In genomic region chr10:107085661-107086525, GRCh38 we compare ENCODE assay signal across 30 cellular contexts.
"Had no signal": no experiment of that assay in that cellular context is flagged by ENCODE, and none has a peak within 500 bp of the region (broad histone marks: within the 10 kb centered on the region; RNA-seq: fewer than 3 reads in every experiment).

No MANE protein-coding gene starts in this region.

- H3K9me3 Mint-ChIP-seq: activated naive CD8-positive, alpha-beta T cell treated with anti-CD3 and anti-CD28 coated beads for 36 hours had no signal

- H3K27me3 ChIP-seq: ascending aorta, breast epithelium, MG63, SJCRH30 had no signal

- H3K27ac ChIP-seq: ascending aorta, breast epithelium, SJCRH30, WERI-Rb-1 had no signal

- H3K4me3 Mint-ChIP-seq: activated CD4-positive, alpha-beta memory T cell treated with anti-CD3 and anti-CD28 coated beads, Interleukin-2, amount 10 ng/mL, durations not matched to agents 7 days and 5 days; activated CD8-positive, alpha-beta memory T cell treated with anti-CD3 and anti-CD28 coated beads, Interleukin-2, amount 10 ng/mL, durations not matched to agents 7 days and 5 days; activated naive CD8-positive, alpha-beta T cell treated with anti-CD3 and anti-CD28 coated beads for 36 hours had no signal

- H3K4me1 ChIP-seq: ascending aorta, breast epithelium had no signal

- H3K27ac Mint-ChIP-seq: activated CD4-positive, alpha-beta memory T cell treated with anti-CD3 and anti-CD28 coated beads, Interleukin-2, amount 10 ng/mL, durations not matched to agents 7 days and 5 days; activated CD8-positive, alpha-beta memory T cell treated with anti-CD3 and anti-CD28 coated beads, Interleukin-2, amount 10 ng/mL, durations not matched to agents 7 days and 5 days; activated naive CD8-positive, alpha-beta T cell treated with anti-CD3 and anti-CD28 coated beads for 36 hours had no signal

- H3K36me3 ChIP-seq: ascending aorta, breast epithelium, MG63, SJCRH30, WERI-Rb-1 had no signal

- DNase-seq: activated CD4-positive, alpha-beta memory T cell treated with anti-CD3 and anti-CD28 coated beads, Interleukin-2, amount 10 ng/mL, durations not matched to agents 7 days and 5 days; activated CD4-positive, alpha-beta T cell treated with anti-CD3 and anti-CD28 coated beads for 1 hour; activated CD4-positive, alpha-beta T cell treated with anti-CD3 and anti-CD28 coated beads for 48 hours; activated CD4-positive, CD25-positive, alpha-beta regulatory T cell; activated CD8-positive, alpha-beta memory T cell treated with anti-CD3 and anti-CD28 coated beads for 24 hours; activated CD8-positive, alpha-beta memory T cell treated with anti-CD3 and anti-CD28 coated beads, Interleukin-2, amount 10 ng/mL, durations not matched to agents 7 days and 5 days; activated CD8-positive, alpha-beta memory T cell treated with anti-CD3 and anti-CD28 coated beads, Interleukin-2, amount 50 U/mL, for 48 hours; activated effector memory CD4-positive, alpha-beta T cell treated with Interleukin-2 at 50 U/mL for 16 hours; activated naive CD4-positive, alpha-beta T cell; activated naive CD4-positive, alpha-beta T cell treated with anti-CD3 and anti-CD28 coated beads, Interleukin-2, amount 50 U/mL, for 16 hours; activated naive CD8-positive, alpha-beta T cell treated with anti-CD3 and anti-CD28 coated beads for 36 hours; activated T-cell treated with anti-CD3 and anti-CD28 coated beads, Interleukin-2, amount 50 U/mL, for 48 hours; amniotic stem cell; Kasumi-1; KG1; MG63; NCI-H1048; NCI-H1105 treated with DMSO at 0.1 percent for 48 hours; NCI-H1436; NCI-H1694; NCI-H1930; NCI-H2081 treated with DMSO at 0.1 percent for 48 hours; NCI-H345; NCI-H524 treated with DMSO at 0.1 percent for 48 hours; SHP77; SJCRH30; T1000; WERI-Rb-1 had no signal

- H3K4me3 ChIP-seq: ascending aorta, breast epithelium, MG63, SJCRH30 had no signal

- H3K27me3 Mint-ChIP-seq: activated CD4-positive, alpha-beta memory T cell treated with anti-CD3 and anti-CD28 coated beads, Interleukin-2, amount 10 ng/mL, durations not matched to agents 7 days and 5 days; activated CD8-positive, alpha-beta memory T cell treated with anti-CD3 and anti-CD28 coated beads, Interleukin-2, amount 10 ng/mL, durations not matched to agents 7 days and 5 days; activated naive CD8-positive, alpha-beta T cell treated with anti-CD3 and anti-CD28 coated beads for 36 hours had no signal

- H3K9me3 ChIP-seq: ascending aorta, breast epithelium, MG63, SJCRH30 had no signal

- H3K4me1 Mint-ChIP-seq: activated CD4-positive, alpha-beta memory T cell treated with anti-CD3 and anti-CD28 coated beads, Interleukin-2, amount 10 ng/mL, durations not matched to agents 7 days and 5 days; activated CD8-positive, alpha-beta memory T cell treated with anti-CD3 and anti-CD28 coated beads, Interleukin-2, amount 10 ng/mL, durations not matched to agents 7 days and 5 days; activated naive CD8-positive, alpha-beta T cell treated with anti-CD3 and anti-CD28 coated beads for 36 hours had no signal

- H3K36me3 Mint-ChIP-seq: activated CD8-positive, alpha-beta memory T cell treated with anti-CD3 and anti-CD28 coated beads, Interleukin-2, amount 10 ng/mL, durations not matched to agents 7 days and 5 days; activated naive CD8-positive, alpha-beta T cell treated with anti-CD3 and anti-CD28 coated beads for 36 hours had no signal
